Comparison of ENCODE assay signal across 1 cellular context in the genomic region with DNA sequence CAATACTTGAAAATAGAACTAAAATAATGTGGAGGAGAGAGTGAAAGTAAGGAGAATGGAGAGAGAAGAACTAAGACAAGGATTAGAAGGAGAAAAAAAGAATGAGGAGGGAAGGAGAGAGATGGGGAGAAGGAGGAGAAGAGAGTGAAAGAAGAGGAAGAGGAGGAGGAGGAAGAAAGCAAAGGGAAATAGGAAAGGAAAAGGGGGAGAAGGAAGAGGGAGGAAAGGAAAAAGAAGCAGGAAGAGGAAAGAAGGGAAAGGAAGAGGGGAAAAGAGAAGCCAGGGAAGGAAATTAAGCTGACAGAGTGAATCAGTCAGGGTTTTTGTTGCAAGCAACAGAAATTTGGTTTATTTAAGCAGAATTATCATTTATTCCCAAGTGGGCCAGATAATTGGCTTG.
TF ChIP-seq lines count a peak whose summit lies in the region.

No MANE protein-coding gene starts in this region.

TF ChIP-seq in H1, 55 proteins besides CTCF, POLR2A, EP300 and RAD21:
- no peak for TF ChIP-seq EZH2 (IDR thresholded peaks at IDR 0.05; ENCODE audit: low read depth, low read length, severe bottlenecking)
- TF ChIP-seq, protein P1, sequence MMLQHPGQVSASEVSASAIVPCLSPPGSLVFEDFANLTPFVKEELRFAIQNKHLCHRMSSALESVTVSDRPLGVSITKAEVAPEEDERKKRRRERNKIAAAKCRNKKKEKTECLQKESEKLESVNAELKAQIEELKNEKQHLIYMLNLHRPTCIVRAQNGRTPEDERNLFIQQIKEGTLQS (IDR thresholded peaks at IDR 0.05; ENCODE audit: insufficient read depth, low read depth, low read length), result no peak
- no peak for TF ChIP-seq SP2 (IDR thresholded peaks at IDR 0.05; ENCODE audit: low read length)
- TF ChIP-seq YY1 (IDR thresholded peaks at IDR 0.05; ENCODE audit: low read depth, low read length), result no peak
- TF ChIP-seq CTBP2 (IDR thresholded peaks at IDR 0.05; ENCODE audit: borderline replicate concordance, insufficient read depth, insufficient read length, low read length), result no peak
- no peak for TF ChIP-seq POLR2AphosphoS5 (IDR thresholded peaks at IDR 0.05; ENCODE audit: low read depth, low read length)
- TF ChIP-seq CREB1 (IDR thresholded peaks at IDR 0.05), result no peak
- TF ChIP-seq GABPA (IDR thresholded peaks at IDR 0.05; ENCODE audit: borderline replicate concordance, insufficient read depth, low read length), result no peak
- no peak for TF ChIP-seq MAFK (IDR thresholded peaks at IDR 0.05; ENCODE audit: low read depth, low read length)
- no peak for TF ChIP-seq CBX8 (IDR thresholded peaks at IDR 0.05; ENCODE audit: borderline replicate concordance, low read depth, low read length)
- TF ChIP-seq CHD1 (IDR thresholded peaks at IDR 0.05; ENCODE audit: low read depth, low read length), result no peak
- no peak for TF ChIP-seq RNF2 (IDR thresholded peaks at IDR 0.05; ENCODE audit: borderline replicate concordance, low read depth, low read length, missing control alignments, poor library complexity, severe bottlenecking)
- TF ChIP-seq, protein P2, sequence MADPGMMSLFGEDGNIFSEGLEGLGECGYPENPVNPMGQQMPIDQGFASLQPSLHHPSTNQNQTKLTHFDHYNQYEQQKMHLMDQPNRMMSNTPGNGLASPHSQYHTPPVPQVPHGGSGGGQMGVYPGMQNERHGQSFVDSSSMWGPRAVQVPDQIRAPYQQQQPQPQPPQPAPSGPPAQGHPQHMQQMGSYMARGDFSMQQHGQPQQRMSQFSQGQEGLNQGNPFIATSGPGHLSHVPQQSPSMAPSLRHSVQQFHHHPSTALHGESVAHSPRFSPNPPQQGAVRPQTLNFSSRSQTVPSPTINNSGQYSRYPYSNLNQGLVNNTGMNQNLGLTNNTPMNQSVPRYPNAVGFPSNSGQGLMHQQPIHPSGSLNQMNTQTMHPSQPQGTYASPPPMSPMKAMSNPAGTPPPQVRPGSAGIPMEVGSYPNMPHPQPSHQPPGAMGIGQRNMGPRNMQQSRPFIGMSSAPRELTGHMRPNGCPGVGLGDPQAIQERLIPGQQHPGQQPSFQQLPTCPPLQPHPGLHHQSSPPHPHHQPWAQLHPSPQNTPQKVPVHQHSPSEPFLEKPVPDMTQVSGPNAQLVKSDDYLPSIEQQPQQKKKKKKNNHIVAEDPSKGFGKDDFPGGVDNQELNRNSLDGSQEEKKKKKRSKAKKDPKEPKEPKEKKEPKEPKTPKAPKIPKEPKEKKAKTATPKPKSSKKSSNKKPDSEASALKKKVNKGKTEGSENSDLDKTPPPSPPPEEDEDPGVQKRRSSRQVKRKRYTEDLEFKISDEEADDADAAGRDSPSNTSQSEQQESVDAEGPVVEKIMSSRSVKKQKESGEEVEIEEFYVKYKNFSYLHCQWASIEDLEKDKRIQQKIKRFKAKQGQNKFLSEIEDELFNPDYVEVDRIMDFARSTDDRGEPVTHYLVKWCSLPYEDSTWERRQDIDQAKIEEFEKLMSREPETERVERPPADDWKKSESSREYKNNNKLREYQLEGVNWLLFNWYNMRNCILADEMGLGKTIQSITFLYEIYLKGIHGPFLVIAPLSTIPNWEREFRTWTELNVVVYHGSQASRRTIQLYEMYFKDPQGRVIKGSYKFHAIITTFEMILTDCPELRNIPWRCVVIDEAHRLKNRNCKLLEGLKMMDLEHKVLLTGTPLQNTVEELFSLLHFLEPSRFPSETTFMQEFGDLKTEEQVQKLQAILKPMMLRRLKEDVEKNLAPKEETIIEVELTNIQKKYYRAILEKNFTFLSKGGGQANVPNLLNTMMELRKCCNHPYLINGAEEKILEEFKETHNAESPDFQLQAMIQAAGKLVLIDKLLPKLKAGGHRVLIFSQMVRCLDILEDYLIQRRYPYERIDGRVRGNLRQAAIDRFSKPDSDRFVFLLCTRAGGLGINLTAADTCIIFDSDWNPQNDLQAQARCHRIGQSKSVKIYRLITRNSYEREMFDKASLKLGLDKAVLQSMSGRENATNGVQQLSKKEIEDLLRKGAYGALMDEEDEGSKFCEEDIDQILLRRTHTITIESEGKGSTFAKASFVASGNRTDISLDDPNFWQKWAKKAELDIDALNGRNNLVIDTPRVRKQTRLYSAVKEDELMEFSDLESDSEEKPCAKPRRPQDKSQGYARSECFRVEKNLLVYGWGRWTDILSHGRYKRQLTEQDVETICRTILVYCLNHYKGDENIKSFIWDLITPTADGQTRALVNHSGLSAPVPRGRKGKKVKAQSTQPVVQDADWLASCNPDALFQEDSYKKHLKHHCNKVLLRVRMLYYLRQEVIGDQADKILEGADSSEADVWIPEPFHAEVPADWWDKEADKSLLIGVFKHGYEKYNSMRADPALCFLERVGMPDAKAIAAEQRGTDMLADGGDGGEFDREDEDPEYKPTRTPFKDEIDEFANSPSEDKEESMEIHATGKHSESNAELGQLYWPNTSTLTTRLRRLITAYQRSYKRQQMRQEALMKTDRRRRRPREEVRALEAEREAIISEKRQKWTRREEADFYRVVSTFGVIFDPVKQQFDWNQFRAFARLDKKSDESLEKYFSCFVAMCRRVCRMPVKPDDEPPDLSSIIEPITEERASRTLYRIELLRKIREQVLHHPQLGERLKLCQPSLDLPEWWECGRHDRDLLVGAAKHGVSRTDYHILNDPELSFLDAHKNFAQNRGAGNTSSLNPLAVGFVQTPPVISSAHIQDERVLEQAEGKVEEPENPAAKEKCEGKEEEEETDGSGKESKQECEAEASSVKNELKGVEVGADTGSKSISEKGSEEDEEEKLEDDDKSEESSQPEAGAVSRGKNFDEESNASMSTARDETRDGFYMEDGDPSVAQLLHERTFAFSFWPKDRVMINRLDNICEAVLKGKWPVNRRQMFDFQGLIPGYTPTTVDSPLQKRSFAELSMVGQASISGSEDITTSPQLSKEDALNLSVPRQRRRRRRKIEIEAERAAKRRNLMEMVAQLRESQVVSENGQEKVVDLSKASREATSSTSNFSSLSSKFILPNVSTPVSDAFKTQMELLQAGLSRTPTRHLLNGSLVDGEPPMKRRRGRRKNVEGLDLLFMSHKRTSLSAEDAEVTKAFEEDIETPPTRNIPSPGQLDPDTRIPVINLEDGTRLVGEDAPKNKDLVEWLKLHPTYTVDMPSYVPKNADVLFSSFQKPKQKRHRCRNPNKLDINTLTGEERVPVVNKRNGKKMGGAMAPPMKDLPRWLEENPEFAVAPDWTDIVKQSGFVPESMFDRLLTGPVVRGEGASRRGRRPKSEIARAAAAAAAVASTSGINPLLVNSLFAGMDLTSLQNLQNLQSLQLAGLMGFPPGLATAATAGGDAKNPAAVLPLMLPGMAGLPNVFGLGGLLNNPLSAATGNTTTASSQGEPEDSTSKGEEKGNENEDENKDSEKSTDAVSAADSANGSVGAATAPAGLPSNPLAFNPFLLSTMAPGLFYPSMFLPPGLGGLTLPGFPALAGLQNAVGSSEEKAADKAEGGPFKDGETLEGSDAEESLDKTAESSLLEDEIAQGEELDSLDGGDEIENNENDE (IDR thresholded peaks at IDR 0.05; ENCODE audit: insufficient replicate concordance, low read length), result no peak
